In genomic region chr5:82278711-82279370, GRCh38 we compare ENCODE assay signal across 8 cellular contexts. TPM values are rescaled to one million over a fixed set of nuclear protein-coding genes. Genes with fewer than 3 reads are reported as not detected.
A peak's percentile ranks its signal among the peaks of the same experiment; 100 is the strongest.
DNase-seq lines count a peak whose midpoint lies in the region; ATAC-seq, FAIRE-seq and TF ChIP-seq lines count a peak whose summit lies in the region.

No MANE protein-coding gene starts in this region.

- H3K4me1 Mint-ChIP-seq in activated T-cell treated with anti-CD3 and anti-CD28 coated beads, Interleukin-2, amount 50 U/mL, for 24 hours (ENCODE audit: low read depth): peaks cover 53% of the 10 kb centered on the region

- H3K27me3 Mint-ChIP-seq in activated T-cell treated with anti-CD3 and anti-CD28 coated beads, Interleukin-2, amount 50 U/mL, for 24 hours: no peaks in the 10 kb centered on the region

- TF ChIP-seq POLR2A in body of pancreas (IDR thresholded peaks at IDR 0.05) (peak in 2 of 3 donors; percentile 96), transverse colon (IDR thresholded peaks at IDR 0.05) (no peak)

- no peak for FAIRE-seq in HTR-8/SVneo (lab: Jason Lieb, UNC)

- intact Hi-C loops in body of pancreas (cut with DNase I): no loop called here
- intact Hi-C loops in lower lobe of right lung (cut with DNase I): no loop called here
- intact Hi-C loops in transverse colon (cut with DNase I; ENCODE audit: low total_unique reads): no loop called here

- peaks cover 11 to 12% of the 10 kb centered on the region in 2 donors for H3K36me3 ChIP-seq in body of pancreas (replicated peaks in 1 of 2; ENCODE audit: insufficient read depth in 1 of 2, low read depth in 2 of 2)
- peaks cover 36% of the 10 kb centered on the region for H3K36me3 ChIP-seq in lower lobe of right lung
- peaks cover 0 to 22% (median 10%) of the 10 kb centered on the region in 4 donors for H3K36me3 ChIP-seq in transverse colon

- peak overlapping the region; percentile 87 for H3K4me3 Mint-ChIP-seq in activated T-cell treated with anti-CD3 and anti-CD28 coated beads, Interleukin-2, amount 50 U/mL, for 24 hours

- H3K27ac ChIP-seq in body of pancreas: peak overlapping the region; percentile 78 to 87 (median 84)
- peak overlapping the region; percentile 81 for H3K27ac ChIP-seq in lower lobe of right lung
- H3K27ac ChIP-seq in transverse colon: peak overlapping the region; percentile 83 to 90 (median 86)

- H3K9me3 ChIP-seq in body of pancreas (no peaks in the 10 kb centered on the region), lower lobe of right lung (no peaks in the 10 kb centered on the region), transverse colon (no peaks in the 10 kb centered on the region)

- ATAC-seq in body of pancreas (no peak), lower lobe of right lung (no peak)

- H3K9me3 Mint-ChIP-seq in activated T-cell treated with anti-CD3 and anti-CD28 coated beads, Interleukin-2, amount 50 U/mL, for 24 hours: peaks cover 2% of the 10 kb centered on the region

- WGBS in body of pancreas, 2 donors: 16 to 26% methylated on average over 18 to 19 of the region's 19 CpGs
- WGBS in transverse colon (ENCODE audit: low coverage in 1 of 2), 2 donors: 26 to 69% methylated on average over 11 to 19 of the region's 19 CpGs

- no peak for TF ChIP-seq EP300 in transverse colon (IDR thresholded peaks at IDR 0.05; ENCODE audit: low read depth)

- in situ Hi-C loops in transverse colon (cut with MboI; ENCODE audit: low pct_ligation_motif_present in 1 of 4, low pct_unique_long_range_greater_than_20kb in 1 of 4, low sequenced_read_pairs in 3 of 4): no loop called here

- no peak for DNase-seq in activated T-cell treated with anti-CD3 and anti-CD28 coated beads, Interleukin-2, amount 50 U/mL, for 24 hours
- DNase-seq in activated T-cell treated with anti-CD3 and anti-CD28 coated beads, Interleukin-2, amount 50 U/mL, for 1 hour: no peak
- no peak for DNase-seq in body of pancreas
- no peak for DNase-seq in lower lobe of right lung
- no peak for DNase-seq in transverse colon
- no peak for DNase-seq in HTR-8/SVneo (ENCODE audit: insufficient read length, low spot score)
- DNase-seq in GOT3 (lab: John Stamatoyannopoulos, UW): no peak
- DNase-seq in NCI-H1694 treated with DMSO at 0.1 percent for 48 hours (lab: John Stamatoyannopoulos, UW): no peak

- TF ChIP-seq CTCF in body of pancreas (IDR thresholded peaks at IDR 0.05): no peak
- TF ChIP-seq CTCF in lower lobe of right lung (IDR thresholded peaks at IDR 0.05): no peak
- TF ChIP-seq CTCF in transverse colon (IDR thresholded peaks at IDR 0.05): no peak

- H3K27me3 ChIP-seq in body of pancreas (no peaks in the 10 kb centered on the region), lower lobe of right lung (ENCODE audit: low read depth) (no peaks in the 10 kb centered on the region), transverse colon (no peaks in the 10 kb centered on the region)

- H3K4me3 ChIP-seq in body of pancreas (peak overlapping the region; percentile 77 to 95), lower lobe of right lung (peak overlapping the region; percentile 92), transverse colon (peak overlapping the region; percentile 60 to 97 (median 77))

- H3K36me3 Mint-ChIP-seq in activated T-cell treated with anti-CD3 and anti-CD28 coated beads, Interleukin-2, amount 50 U/mL, for 24 hours (ENCODE audit: low read depth): peaks cover 48% of the 10 kb centered on the region

- H3K4me1 ChIP-seq in body of pancreas (peaks cover 23% of the 10 kb centered on the region), lower lobe of right lung (peaks cover 14% of the 10 kb centered on the region), transverse colon (peaks cover 0 to 24% (median 9%) of the 10 kb centered on the region in 4 donors)

- peak overlapping the region; percentile 99 for H3K27ac Mint-ChIP-seq in activated T-cell treated with anti-CD3 and anti-CD28 coated beads, Interleukin-2, amount 50 U/mL, for 24 hours

RNA-seq across cellular contexts. Expression of gene RPS23, which starts 0.7 kb away (rescaled TPM):
- total RNA-seq in body of pancreas (1,000 to 10,000 TPM in 1 of 2 donors, 100 to 1,000 TPM in 1; 953 to 1,329 TPM), lower lobe of right lung (1,400 TPM), transverse colon (1,000 to 10,000 TPM in 2 of 4 donors, 100 to 1,000 TPM in 2; 482 to 1,766 (median 1,102) TPM)
